12 cellular contexts compared by ENCODE assay signal in genomic region chr16:1150511-1150982, GRCh38. TPM values are rescaled to one million over a fixed set of nuclear protein-coding genes. Genes with fewer than 3 reads are reported as not detected.
DNase-seq lines count a peak whose midpoint lies in the region; ATAC-seq, FAIRE-seq and TF ChIP-seq lines count a peak whose summit lies in the region.
"Had no signal": no experiment of that assay in that cellular context is flagged by ENCODE, and none has a peak within 500 bp of the region (broad histone marks: within the 10 kb centered on the region; RNA-seq: fewer than 3 reads in every experiment).

No MANE protein-coding gene starts in this region.

- H3K36me3 Mint-ChIP-seq in activated CD4-positive, alpha-beta memory T cell treated with anti-CD3 and anti-CD28 coated beads, Interleukin-2, amount 10 ng/mL, durations not matched to agents 7 days and 5 days (ENCODE audit: low read depth) = no peaks in the 10 kb centered on the region

- no peak for TF ChIP-seq CTCF in HL-60 (IDR thresholded peaks at IDR 0.05; ENCODE audit: insufficient read depth, low read length)

- no peak for FAIRE-seq in small intestine (lab: Jason Lieb, UNC)

- H3K9me3 ChIP-seq in BLaER1 treated with 17β-estradiol and CSF1 and Interleukin-3, amounts not matched to agents 10 nM and 100 nM (replicated peaks in 1 of 11) = peaks cover 0 to 6% (median 0%) of the 10 kb centered on the region in 11 experiments; a peak in 1 of 22 replicates
- H3K9me3 ChIP-seq in small intestine (ENCODE audit: control insufficient read depth, low read depth) = no peaks in the 10 kb centered on the region

- no peak for ATAC-seq in GM21447 (IDR thresholded peaks at IDR 0.05; ENCODE audit: unreplicated experiment)

- no peaks in the 10 kb centered on the region for H3K36me3 ChIP-seq in BLaER1 treated with 17β-estradiol and CSF1 and Interleukin-3, amounts not matched to agents 10 nM and 100 nM
- H3K36me3 ChIP-seq in small intestine (ENCODE audit: control insufficient read depth in 2 of 2, insufficient read depth in 2 of 2, low read length in 2 of 2) = no peaks in the 10 kb centered on the region

- H3K27ac Mint-ChIP-seq in activated CD4-positive, alpha-beta memory T cell treated with anti-CD3 and anti-CD28 coated beads, Interleukin-2, amount 10 ng/mL, durations not matched to agents 7 days and 5 days = no peak overlapping the region

- no peak overlapping the region for H3K4me3 Mint-ChIP-seq in activated CD4-positive, alpha-beta memory T cell treated with anti-CD3 and anti-CD28 coated beads, Interleukin-2, amount 10 ng/mL, durations not matched to agents 7 days and 5 days

- peak overlapping the region in 1 of 11 experiments; percentile 69; a peak in 2 of 22 replicates for H3K27ac ChIP-seq in BLaER1 treated with 17β-estradiol and CSF1 and Interleukin-3, amounts not matched to agents 10 nM and 100 nM
- H3K27ac ChIP-seq in HL-60 (replicated peaks) (no peak overlapping the region), small intestine (ENCODE audit: low read depth in 1 of 2, low read length in 1 of 2) (no peak overlapping the region)

- peak overlapping the region in 8 of 11 experiments; percentile 12 to 97 (median 92); a peak in 12 of 22 replicates for H3K4me2 ChIP-seq in BLaER1 treated with 17β-estradiol and CSF1 and Interleukin-3, amounts not matched to agents 10 nM and 100 nM

- no peak overlapping the region for H3K4me3 ChIP-seq in BLaER1 treated with 17β-estradiol and CSF1 and Interleukin-3, amounts not matched to agents 10 nM and 100 nM
- H3K4me3 ChIP-seq in HL-60 (replicated peaks; ENCODE audit: insufficient read depth, low read length) (no peak overlapping the region), small intestine (ENCODE audit: low read depth in 1 of 2, low read length in 2 of 2) (no peak overlapping the region)

- H3K9ac ChIP-seq in BLaER1 treated with 17β-estradiol and CSF1 and Interleukin-3, amounts not matched to agents 10 nM and 100 nM = peak overlapping the region in 1 of 11 experiments; percentile 71; a peak in 1 of 22 replicates

- WGBS in small intestine, 3 donors = 49 to 59% (median 50%) methylated on average over 19 to 21 of the region's 21 CpGs

- POLR2A ChIA-PET in activated CD4-positive, alpha-beta memory T cell treated with anti-CD3 and anti-CD28 coated beads, Interleukin-2, amount 10 ng/mL, durations not matched to agents 7 days and 5 days (lab: Charles Lee) = no interaction called here

- no peaks in the 10 kb centered on the region for H3K9me3 Mint-ChIP-seq in activated CD4-positive, alpha-beta memory T cell treated with anti-CD3 and anti-CD28 coated beads, Interleukin-2, amount 10 ng/mL, durations not matched to agents 7 days and 5 days

- H3K4me1 ChIP-seq in BLaER1 treated with 17β-estradiol and CSF1 and Interleukin-3, amounts not matched to agents 10 nM and 100 nM = peaks cover 27 to 73% (median 56%) of the 10 kb centered on the region in 10 experiments
- peaks cover 0 to 4% of the 10 kb centered on the region in 2 donors for H3K4me1 ChIP-seq in small intestine (ENCODE audit: control insufficient read depth in 2 of 2, insufficient read depth in 1 of 2, low read depth in 1 of 2, low read length in 1 of 2)

- H4K20me1 ChIP-seq in BLaER1 treated with 17β-estradiol and CSF1 and Interleukin-3, amounts not matched to agents 10 nM and 100 nM = peaks cover 0 to 24% (median 16%) of the 10 kb centered on the region in 11 experiments; a peak in 18 of 22 replicates

- CTCF ChIA-PET in activated CD4-positive, alpha-beta memory T cell treated with anti-CD3 and anti-CD28 coated beads, Interleukin-2, amount 10 ng/mL, durations not matched to agents 7 days and 5 days (lab: Charles Lee) = interaction anchor here (0.6 kb wide), 1 partner anchor 797 kb away, joined by 5 read pairs; no protein-coding TSS in a partner anchor

- H3K4me1 Mint-ChIP-seq in activated CD4-positive, alpha-beta memory T cell treated with anti-CD3 and anti-CD28 coated beads, Interleukin-2, amount 10 ng/mL, durations not matched to agents 7 days and 5 days = no peaks in the 10 kb centered on the region
- H3K4me1 Mint-ChIP-seq: central memory CD8-positive, alpha-beta T cell had no signal

- H3K27me3 ChIP-seq in BLaER1 treated with 17β-estradiol and CSF1 and Interleukin-3, amounts not matched to agents 10 nM and 100 nM = peaks cover 21 to 38% (median 22%) of the 10 kb centered on the region in 11 experiments
- peaks cover 26% of the 10 kb centered on the region for H3K27me3 ChIP-seq in HL-60 (ENCODE audit: insufficient read depth, poor library complexity, severe bottlenecking)
- peaks cover 2 to 12% of the 10 kb centered on the region in 2 donors for H3K27me3 ChIP-seq in small intestine (ENCODE audit: control insufficient read depth in 2 of 2, insufficient read depth in 2 of 2, low read length in 2 of 2)

- peaks cover 8% of the 10 kb centered on the region for H3K27me3 Mint-ChIP-seq in activated CD4-positive, alpha-beta memory T cell treated with anti-CD3 and anti-CD28 coated beads, Interleukin-2, amount 10 ng/mL, durations not matched to agents 7 days and 5 days

- peak; percentile 7 for DNase-seq in HL-60 (ENCODE audit: low read depth in 1 of 2, low spot score in 1 of 2)
- peak; percentile 26 for DNase-seq in activated CD4-positive, alpha-beta memory T cell treated with anti-CD3 and anti-CD28 coated beads, Interleukin-2, amount 10 ng/mL, durations not matched to agents 7 days and 5 days
- DNase-seq in myocyte (ENCODE audit: low read depth) = peak; percentile 43
- no peak for DNase-seq in NCI-H2081 (lab: John Stamatoyannopoulos, UW)
- no peak for DNase-seq in DMS79 treated with DMSO at 0.1 percent for 48 hours (lab: John Stamatoyannopoulos, UW)
- no peak for DNase-seq in small intestine
- DNase-seq: NCI-H1105 treated with DMSO at 0.1 percent for 48 hours, T-helper 9 cell had no signal

RNA-seq across cellular contexts. Expression of gene CACNA1H, which starts 2.4 kb away (rescaled TPM):
- under 1 TPM; 0.58 to 0.83 TPM for total RNA-seq in activated CD4-positive, alpha-beta memory T cell treated with anti-CD3 and anti-CD28 coated beads, Interleukin-2, amount 10 ng/mL, durations not matched to agents 7 days and 5 days
- total RNA-seq in myocyte = 0.16 and 0.21 TPM in 2 replicates
- 0.40 TPM for polyA plus RNA-seq in myocyte (2012)
- 1 to 10 TPM in 2 of 3 donors, under 1 TPM in 1; 0.22 to 7.0 (median 1.1) TPM for polyA plus RNA-seq in small intestine

RNA-seq across cellular contexts. Expression of gene C1QTNF8, which starts 54.5 kb away (rescaled TPM):
- total RNA-seq in activated CD4-positive, alpha-beta memory T cell treated with anti-CD3 and anti-CD28 coated beads, Interleukin-2, amount 10 ng/mL, durations not matched to agents 7 days and 5 days = not detected
- total RNA-seq in myocyte = not detected in 2 replicates
- polyA plus RNA-seq in myocyte (2012) = 0.08 TPM
- not detected for polyA plus RNA-seq in small intestine
- total RNA-seq: kidney epithelial cell had no signal

Comparison
In these comparisons a context has a peak if more than half of its experiments do, and no peak if none do; other contexts are left out.
1. DNase-seq: peak in HL-60 (2 of 2), activated CD4-positive, alpha-beta memory T cell treated with anti-CD3 and anti-CD28 coated beads, Interleukin-2, amount 10 ng/mL, durations not matched to agents 7 days and 5 days (single experiment) and myocyte (single experiment); none in NCI-H2081 (0 of 2), DMS79 treated with DMSO at 0.1 percent for 48 hours (single experiment) and small intestine (single experiment).